In the genomic region with DNA sequence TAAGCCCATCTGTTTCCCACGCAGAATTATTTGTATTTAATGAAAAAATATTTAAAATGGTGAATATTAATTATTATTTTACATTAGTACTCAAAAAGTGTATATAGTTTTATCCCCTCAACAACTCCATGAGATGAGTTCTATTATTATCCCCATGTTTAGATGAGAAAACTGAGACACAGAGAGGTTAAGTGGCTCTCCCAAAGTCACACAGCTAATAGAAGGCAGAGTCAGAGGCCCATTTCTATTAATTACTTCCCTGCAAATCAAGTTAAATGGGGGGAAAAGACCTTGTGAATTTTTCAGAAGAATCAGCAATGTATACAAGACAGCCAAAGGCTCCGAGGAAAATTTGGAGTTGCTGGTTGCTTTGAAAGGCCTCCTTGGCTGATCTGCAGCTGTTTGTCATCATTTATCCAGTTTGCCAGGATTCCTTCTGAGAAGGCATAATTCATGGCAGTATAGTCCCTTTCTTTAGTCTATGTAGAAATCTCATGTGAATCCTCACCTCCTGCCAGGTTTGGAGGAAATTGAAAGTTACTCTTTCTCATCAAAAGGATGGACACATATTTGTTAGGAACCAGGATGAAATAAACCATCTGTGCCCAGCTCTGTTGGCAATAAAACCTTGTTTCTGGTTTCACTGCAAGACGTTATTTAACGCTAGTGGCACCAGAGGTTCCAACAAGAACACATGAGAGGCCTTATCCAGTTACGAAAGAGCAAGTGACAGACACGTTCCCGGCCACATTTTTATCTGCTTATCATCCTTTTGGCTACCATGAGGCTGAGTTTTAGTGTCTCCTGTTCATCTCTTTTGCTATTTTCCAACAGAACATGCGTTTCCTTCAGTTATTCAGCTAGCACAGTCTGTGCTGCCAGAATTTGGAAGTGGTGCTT, we compare ENCODE assay signal across 8 cellular contexts. TPM values are rescaled to one million over a fixed set of nuclear protein-coding genes. Genes with fewer than 3 reads are reported as not detected.
DNase-seq lines count a peak whose midpoint lies in the region; ATAC-seq and TF ChIP-seq lines count a peak whose summit lies in the region.

No MANE protein-coding gene starts in this region.

- H3K9ac ChIP-seq in PC-3 (ENCODE audit: low read length): peak overlapping the region; percentile 34; the same call in 1 of the 2 replicates

- H3K27ac ChIP-seq in PC-3 (ENCODE audit: low read length) (peak overlapping the region; percentile 76), sigmoid colon (peak overlapping the region; percentile 38 to 74 (median 70))

- peaks cover 1% of the 10 kb centered on the region for H3F3A ChIP-seq in PC-3 (ENCODE audit: low read length, unreplicated experiment)

- H3K4me1 ChIP-seq in PC-3 (ENCODE audit: insufficient read depth, low read length): peaks cover 31% of the 10 kb centered on the region
- H3K4me1 ChIP-seq in sigmoid colon: peaks cover 0 to 21% (median 13%) of the 10 kb centered on the region in 4 donors

- H4K20me1 ChIP-seq in PC-3 (ENCODE audit: low read length): no peaks in the 10 kb centered on the region

- no peaks in the 10 kb centered on the region for H3K36me3 ChIP-seq in PC-3 (ENCODE audit: low read depth, low read length)
- H3K36me3 ChIP-seq in sigmoid colon: no peaks in the 10 kb centered on the region

- CTCF ChIA-PET in PC-3 (lab: Charles Lee): interaction anchor here (0.5 to 3.1 kb wide), 6 partner anchors 13 to 353 kb away, joined by 3 to 21 read pairs (median 6); no protein-coding TSS in a partner anchor

- ATAC-seq in PC-3: no peak; the same call in 1 of the 2 replicates
- no peak for ATAC-seq in HG03139 (IDR thresholded peaks at IDR 0.05; ENCODE audit: unreplicated experiment)
- no peak for ATAC-seq in GM18907 (IDR thresholded peaks at IDR 0.05; ENCODE audit: unreplicated experiment)

- H3K9me3 ChIP-seq in PC-3 (ENCODE audit: low read length): no peaks in the 10 kb centered on the region
- no peaks in the 10 kb centered on the region for H3K9me3 ChIP-seq in sigmoid colon

- TSS peak; percentile 46 for BruUV-seq in PC-3 (replicated peaks; lab: Mats Ljungman, UMichigan)

- H3K4me2 ChIP-seq in PC-3 (ENCODE audit: low read length): peak overlapping the region; percentile 69

- H3K4me3 ChIP-seq in PC-3 (ENCODE audit: low read length): peak overlapping the region; percentile 20; the same call in 1 of the 2 replicates
- H3K4me3 ChIP-seq in fibroblast of the aortic adventitia (ENCODE audit: low read depth, low read length): no peak overlapping the region
- H3K4me3 ChIP-seq in sigmoid colon: peak overlapping the region in 2 of 4 donors; percentile 14 to 24

- TF ChIP-seq EP300 in sigmoid colon (IDR thresholded peaks at IDR 0.05): peak in 1 of 4 donors; percentile 3

- no peaks in the 10 kb centered on the region; the same call in 1 of the 2 replicates for H3K9me2 ChIP-seq in PC-3 (replicated peaks; ENCODE audit: low read length)

- TF ChIP-seq POLR2A in sigmoid colon (IDR thresholded peaks at IDR 0.05): no peak

- no peak for TF ChIP-seq CTCF in PC-3 (conservative IDR thresholded peaks at IDR 0.05; ENCODE audit: low read depth, low read length)
- no peak for TF ChIP-seq CTCF in fibroblast of the aortic adventitia (IDR thresholded peaks at IDR 0.05; ENCODE audit: insufficient read depth, low read length)
- TF ChIP-seq CTCF in sigmoid colon (IDR thresholded peaks at IDR 0.05): no peak

- POLR2A ChIA-PET in PC-3 (lab: Charles Lee; ENCODE audit: unreplicated experiment): no interaction called here

- DNase-seq in EH (ENCODE audit: low read depth): peak; percentile 27
- DNase-seq in PC-3: no peak
- DNase-seq in fibroblast of the aortic adventitia (ENCODE audit: low read depth): peak; percentile 45
- peak; percentile 85 for DNase-seq in sigmoid colon
- DNase-seq in NCI-H1694 treated with DMSO at 0.1 percent for 48 hours (lab: John Stamatoyannopoulos, UW): no peak
- DNase-seq in stimulated activated CD4-positive, alpha-beta T cell treated with anti-CD3 and anti-CD28 coated beads, Interleukin-4, amount 100 ng/mL, for 1 hour: no peak

- no peaks in the 10 kb centered on the region for H3K79me2 ChIP-seq in PC-3 (ENCODE audit: low read length)

- H2AFZ ChIP-seq in PC-3 (ENCODE audit: low read length): peak overlapping the region; percentile 35

- WGBS in sigmoid colon, 2 donors: 76 to 79% methylated on average over 8 of the region's 8 CpGs

- no peaks in the 10 kb centered on the region for H3K27me3 ChIP-seq in PC-3 (ENCODE audit: low read length)
- H3K27me3 ChIP-seq in sigmoid colon: no peaks in the 10 kb centered on the region

- intact Hi-C loops in PC-3 (cut with micrococcal nuclease): loop anchor here (1.0 to 5.0 kb wide), 6 partner anchors 65 to 352 kb away; no protein-coding TSS in a partner anchor
- intact Hi-C loops in sigmoid colon (cut with DNase I): loop anchor here (2.0 to 10.0 kb wide), 4 partner anchors 64 to 352 kb away; no protein-coding TSS in a partner anchor

RNA-seq across cellular contexts. Expression of a gene that starts 0.6 kb away (rescaled TPM):
- total RNA-seq in PC-3 (2014; rRNA removed) (0.81 and 1.1 TPM in 2 replicates), fibroblast of the aortic adventitia (ENCODE audit: low replicate concordance) (0.08 and 0.54 TPM in 2 replicates), sigmoid colon (10 to 100 TPM in 3 of 4 donors, 1 to 10 TPM in 1; 8.6 to 15.5 (median 12.4) TPM)
- 10 to 100 TPM in 1 of 3 donors, 1 to 10 TPM in 2; 2.8 to 18.2 (median 3.6) TPM for polyA plus RNA-seq in sigmoid colon

Comparison
In these comparisons a context has a peak if more than half of its experiments do, and no peak if none do; other contexts are left out.
1. DNase-seq: peak in EH (single experiment), fibroblast of the aortic adventitia (single experiment) and sigmoid colon (single experiment); none in PC-3 (single experiment), NCI-H1694 treated with DMSO at 0.1 percent for 48 hours (single experiment) and stimulated activated CD4-positive, alpha-beta T cell treated with anti-CD3 and anti-CD28 coated beads, Interleukin-4, amount 100 ng/mL, for 1 hour (single experiment).